In genomic region chrX:53223955-53224859, GRCh38 we compare ENCODE assay signal across 8 cellular contexts. TPM values are rescaled to one million over a fixed set of nuclear protein-coding genes. Genes with fewer than 3 reads are reported as not detected.
A peak's percentile ranks its signal among the peaks of the same experiment; 100 is the strongest.
DNase-seq lines count a peak whose midpoint lies in the region; ATAC-seq, FAIRE-seq and TF ChIP-seq lines count a peak whose summit lies in the region.

No MANE protein-coding gene starts in this region.

- no peaks in the 10 kb centered on the region for H3K27me3 Mint-ChIP-seq in stimulated activated naive CD8-positive, alpha-beta T cell treated with anti-CD3 and anti-CD28 coated beads, Interleukin-15, Interleukin-2, amounts not matched to agents 100 ng/mL and 50 ng/mL, for 24 hours

- peak overlapping the region; percentile 78 for H3K4me3 ChIP-seq in AG09309 (ENCODE audit: control insufficient read depth, low read depth, low read length)
- H3K4me3 ChIP-seq in bronchial epithelial cell (ENCODE audit: low read depth, low read length) = peak overlapping the region; percentile 83

- peak overlapping the region; percentile 88 for H3K27ac ChIP-seq in layer of hippocampus (ENCODE audit: low read depth, low read length)

- peak; percentile 6 for ATAC-seq in GM21529 (IDR thresholded peaks at IDR 0.05; ENCODE audit: unreplicated experiment)

- TF ChIP-seq CTCF in AG09309 (IDR thresholded peaks at IDR 0.05; ENCODE audit: control insufficient read depth, insufficient read depth, low read depth, low read length, missing control alignments) = no peak
- TF ChIP-seq CTCF in bronchial epithelial cell (IDR thresholded peaks at IDR 0.05; ENCODE audit: insufficient read depth, low read length, severe bottlenecking) = no peak

- peaks cover 38% of the 10 kb centered on the region for H3K4me1 Mint-ChIP-seq in stimulated activated naive CD8-positive, alpha-beta T cell treated with anti-CD3 and anti-CD28 coated beads, Interleukin-15, Interleukin-2, amounts not matched to agents 100 ng/mL and 50 ng/mL, for 24 hours (ENCODE audit: low read depth)

- H3K27me3 ChIP-seq in bronchial epithelial cell (ENCODE audit: control insufficient read depth, insufficient read depth, low read length) = no peaks in the 10 kb centered on the region
- H3K27me3 ChIP-seq in layer of hippocampus (ENCODE audit: control insufficient read depth, insufficient read depth, low read length) = no peaks in the 10 kb centered on the region

- no peak for FAIRE-seq in bronchial epithelial cell (lab: Jason Lieb, UNC)

- H3K4me3 Mint-ChIP-seq in stimulated activated naive CD8-positive, alpha-beta T cell treated with anti-CD3 and anti-CD28 coated beads, Interleukin-15, Interleukin-2, amounts not matched to agents 100 ng/mL and 50 ng/mL, for 24 hours = peak overlapping the region; percentile 94

- peak overlapping the region; percentile 99 for H3K27ac Mint-ChIP-seq in stimulated activated naive CD8-positive, alpha-beta T cell treated with anti-CD3 and anti-CD28 coated beads, Interleukin-15, Interleukin-2, amounts not matched to agents 100 ng/mL and 50 ng/mL, for 24 hours

- DNase-seq in AG09309 (ENCODE audit: low read depth) (peak; percentile 21), RPMI8226 (peak; percentile 8), bronchial epithelial cell (ENCODE audit: low read depth) (peak; percentile 82), SKM-1 (lab: John Stamatoyannopoulos, UW; ENCODE audit: unreplicated experiment) (no peak), DMS79 treated with DMSO at 0.1 percent for 48 hours (lab: John Stamatoyannopoulos, UW) (no peak)

- H3K36me3 ChIP-seq in bronchial epithelial cell (ENCODE audit: control insufficient read depth, insufficient read depth, low read length) = peaks cover 9% of the 10 kb centered on the region

- no peaks in the 10 kb centered on the region for H3K9me3 Mint-ChIP-seq in stimulated activated naive CD8-positive, alpha-beta T cell treated with anti-CD3 and anti-CD28 coated beads, Interleukin-15, Interleukin-2, amounts not matched to agents 100 ng/mL and 50 ng/mL, for 24 hours

- H3K36me3 Mint-ChIP-seq in stimulated activated naive CD8-positive, alpha-beta T cell treated with anti-CD3 and anti-CD28 coated beads, Interleukin-15, Interleukin-2, amounts not matched to agents 100 ng/mL and 50 ng/mL, for 24 hours (ENCODE audit: low read depth) = peaks cover 19% of the 10 kb centered on the region

RNA-seq across cellular contexts. Expression of gene KDM5C, which starts 0.8 kb away (rescaled TPM):
- total RNA-seq in bronchial epithelial cell = 64.5 and 151 TPM in 2 replicates

RNA-seq across cellular contexts. Expression of gene IQSEC2, which starts 57.2 kb away (rescaled TPM):
- total RNA-seq in bronchial epithelial cell = 3.4 and 5.9 TPM in 2 replicates

Comparison
In these comparisons a context has a peak if more than half of its experiments do, and no peak if none do; other contexts are left out.
1. DNase-seq: peak in AG09309 (single experiment), RPMI8226 (single experiment) and bronchial epithelial cell (single experiment); none in SKM-1 (single experiment) and DMS79 treated with DMSO at 0.1 percent for 48 hours (single experiment).